In genomic region chr2:110499755-110500377, GRCh38 we compare ENCODE assay signal across 7 cellular contexts. TPM values are rescaled to one million over a fixed set of nuclear protein-coding genes. Genes with fewer than 3 reads are reported as not detected.
DNase-seq lines count a peak whose midpoint lies in the region; ATAC-seq, FAIRE-seq and TF ChIP-seq lines count a peak whose summit lies in the region.
"Not testable (repeated sequence)": the region's sequence is repeated elsewhere in the genome, so short reads cannot be mapped to it uniquely, and the experiment has no call there.

No MANE protein-coding gene starts in this region.

- DNase-seq in RCC 7860 (ENCODE audit: low spot score); body of pancreas; lower lobe of right lung: not testable (repeated sequence)

- not testable (repeated sequence) for TF ChIP-seq CTCF in body of pancreas (IDR thresholded peaks at IDR 0.05); lower lobe of right lung (IDR thresholded peaks at IDR 0.05)

- ATAC-seq in GM18868 (IDR thresholded peaks at IDR 0.05; ENCODE audit: unreplicated experiment): peak; percentile 83
- peak; percentile 91 for ATAC-seq in GM21447 (IDR thresholded peaks at IDR 0.05; ENCODE audit: unreplicated experiment)
- peak; percentile 91 for ATAC-seq in HG02759 (IDR thresholded peaks at IDR 0.05; ENCODE audit: unreplicated experiment)
- ATAC-seq in HG03175 (IDR thresholded peaks at IDR 0.05; ENCODE audit: unreplicated experiment): peak; percentile 90
- ATAC-seq in body of pancreas: peak; percentile 87
- ATAC-seq in lower lobe of right lung: peak; percentile 83 to 90

- TF ChIP-seq POLR2A in body of pancreas (IDR thresholded peaks at IDR 0.05): not testable (repeated sequence)

- no CpG with 5 or more reads among the region's 8 CpGs for WGBS in body of pancreas, 2 donors

- not testable (repeated sequence) for H3K9me3 ChIP-seq in body of pancreas, lower lobe of right lung

- FAIRE-seq in RCC 7860 (lab: Jason Lieb, UNC): peak; percentile 4

- not testable (repeated sequence) for H3K4me3 ChIP-seq in body of pancreas, lower lobe of right lung

- H3K4me1 ChIP-seq in body of pancreas, lower lobe of right lung: not testable (repeated sequence)

- H3K27ac ChIP-seq in body of pancreas, lower lobe of right lung: not testable (repeated sequence)

- not testable (repeated sequence) for H3K27me3 ChIP-seq in body of pancreas; lower lobe of right lung (ENCODE audit: low read depth)

- not testable (repeated sequence) for H3K36me3 ChIP-seq in body of pancreas (replicated peaks in 1 of 2; ENCODE audit: insufficient read depth in 1 of 2, low read depth in 2 of 2); lower lobe of right lung

- intact Hi-C loops in body of pancreas (cut with DNase I); lower lobe of right lung (cut with DNase I): not testable (repeated sequence)

RNA-seq across cellular contexts. Expression of gene LIMS4, which starts 27.2 kb away (rescaled TPM):
- total RNA-seq in body of pancreas (1 to 10 TPM in 1 of 2 donors, not detected in 1; 8.3 TPM), lower lobe of right lung (1.1 TPM)
